Comparison of ENCODE assay signal across 21 cellular contexts in the genomic region with DNA sequence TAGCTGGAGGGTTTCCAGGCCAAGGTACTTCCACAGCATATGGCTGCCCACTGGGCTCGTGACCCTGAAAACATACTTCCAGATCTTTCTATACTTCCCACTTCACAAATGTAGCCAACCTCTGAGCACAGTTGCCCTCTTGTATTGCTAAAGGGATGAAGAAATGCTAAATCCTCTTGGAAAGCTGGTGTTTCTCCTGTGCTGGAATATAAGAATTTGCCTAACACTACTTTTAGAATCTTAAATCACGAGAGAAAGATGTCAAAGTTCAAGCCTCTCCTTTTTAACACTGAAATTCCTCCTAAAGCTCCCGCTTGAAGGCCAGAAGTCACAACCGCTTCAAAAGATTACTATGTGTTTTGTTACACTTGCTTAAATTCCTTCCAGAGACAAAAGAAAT. TPM values are rescaled to one million over a fixed set of nuclear protein-coding genes. Genes with fewer than 3 reads are reported as not detected.
DNase-seq lines count a peak whose midpoint lies in the region; ATAC-seq and TF ChIP-seq lines count a peak whose summit lies in the region.
"Had no signal": no experiment of that assay in that cellular context is flagged by ENCODE, and none has a peak within 500 bp of the region (broad histone marks: within the 10 kb centered on the region; RNA-seq: fewer than 3 reads in every experiment).

No MANE protein-coding gene starts in this region.

- POLR2A ChIA-PET in MCF 10A (lab: Yijun Ruan, JAX): interaction anchor here (1.5 to 2.1 kb wide), 2 partner anchors 10 to 19 kb away, joined by 5 to 8 read pairs; no protein-coding TSS in a partner anchor

- BruUV-seq in MCF 10A (replicated peaks; lab: Mats Ljungman, UMichigan) (no TSS peak), mammary epithelial cell (replicated peaks; lab: Mats Ljungman, UMichigan) (no TSS peak)

- H2AFZ ChIP-seq in mammary epithelial cell (ENCODE audit: low read depth, low read length): no peak overlapping the region

- TF ChIP-seq CTCF in MCF 10A (IDR thresholded peaks at IDR 0.05; ENCODE audit: unreplicated experiment) (no peak), mammary epithelial cell (conservative IDR thresholded peaks at IDR 0.05 in 1 of 2, IDR thresholded peaks at IDR 0.05 in 1 of 2; ENCODE audit: extremely low read depth in 1 of 2, insufficient read depth in 1 of 2, low read depth in 1 of 2, low read length in 2 of 2) (no peak), breast epithelium (IDR thresholded peaks at IDR 0.05) (no peak), nephron (IDR thresholded peaks at IDR 0.05; ENCODE audit: unreplicated experiment in 3 of 3) (no peak)

- H3K27ac Mint-ChIP-seq in MCF 10A (ENCODE audit: low read depth, unreplicated experiment): peak overlapping the region; percentile 9
- peak overlapping the region; percentile 72 to 82 (median 81) for H3K27ac Mint-ChIP-seq in nephron
- H3K27ac Mint-ChIP-seq in stimulated activated memory B cell treated with anti-CD40 and anti-IgM and Interleukin-4, amounts not matched to agents 10 μg/mL and 1 μg/mL and 100 μg/mL, for 72 hours: peak overlapping the region; percentile 43
- H3K27ac Mint-ChIP-seq in activated T-cell treated with anti-CD3 and anti-CD28 coated beads, Interleukin-2, amount 50 U/mL, for 72 hours: no peak overlapping the region

- ATAC-seq in stimulated activated memory B cell treated with anti-CD40 and anti-IgM and Interleukin-4, amounts not matched to agents 10 μg/mL and 1 μg/mL and 100 μg/mL, for 72 hours: no peak
- no peak for ATAC-seq in activated T-cell treated with anti-CD3 and anti-CD28 coated beads, Interleukin-2, amount 50 U/mL, for 72 hours (replicated peaks in 1 of 2)
- ATAC-seq: HepG2, Panc1 had no signal

- no peaks in the 10 kb centered on the region for H3K27me3 Mint-ChIP-seq in MCF 10A (ENCODE audit: insufficient read depth, unreplicated experiment)
- no peaks in the 10 kb centered on the region for H3K27me3 Mint-ChIP-seq in nephron (ENCODE audit: low read depth)
- H3K27me3 Mint-ChIP-seq in stimulated activated memory B cell treated with anti-CD40 and anti-IgM and Interleukin-4, amounts not matched to agents 10 μg/mL and 1 μg/mL and 100 μg/mL, for 72 hours: no peaks in the 10 kb centered on the region
- H3K27me3 Mint-ChIP-seq in activated T-cell treated with anti-CD3 and anti-CD28 coated beads, Interleukin-2, amount 50 U/mL, for 72 hours (ENCODE audit: low read depth): no peaks in the 10 kb centered on the region

- H3K27me3 ChIP-seq in mammary epithelial cell (ENCODE audit: insufficient read depth, low read length): no peaks in the 10 kb centered on the region
- H3K27me3 ChIP-seq in breast epithelium: no peaks in the 10 kb centered on the region

- peaks cover 79% of the 10 kb centered on the region for H3K79me2 ChIP-seq in mammary epithelial cell (ENCODE audit: insufficient read depth, low read length)

- no peak overlapping the region for H3K4me3 Mint-ChIP-seq in MCF 10A (ENCODE audit: unreplicated experiment)
- H3K4me3 Mint-ChIP-seq in nephron: no peak overlapping the region
- no peak overlapping the region for H3K4me3 Mint-ChIP-seq in stimulated activated memory B cell treated with anti-CD40 and anti-IgM and Interleukin-4, amounts not matched to agents 10 μg/mL and 1 μg/mL and 100 μg/mL, for 72 hours
- no peak overlapping the region for H3K4me3 Mint-ChIP-seq in activated T-cell treated with anti-CD3 and anti-CD28 coated beads, Interleukin-2, amount 50 U/mL, for 72 hours

- no peak overlapping the region for H3K9ac ChIP-seq in mammary epithelial cell (ENCODE audit: insufficient read depth, low read length)

- peaks cover 15% of the 10 kb centered on the region for H3K4me1 Mint-ChIP-seq in MCF 10A (ENCODE audit: insufficient read depth, unreplicated experiment)
- peaks cover 84% of the 10 kb centered on the region for H3K4me1 Mint-ChIP-seq in nephron
- H3K4me1 Mint-ChIP-seq in stimulated activated memory B cell treated with anti-CD40 and anti-IgM and Interleukin-4, amounts not matched to agents 10 μg/mL and 1 μg/mL and 100 μg/mL, for 72 hours: peaks cover 53% of the 10 kb centered on the region
- H3K4me1 Mint-ChIP-seq in activated T-cell treated with anti-CD3 and anti-CD28 coated beads, Interleukin-2, amount 50 U/mL, for 72 hours (ENCODE audit: low read depth): peaks cover 95% of the 10 kb centered on the region

- TF ChIP-seq POLR2A in breast epithelium (IDR thresholded peaks at IDR 0.05): no peak

- CTCF ChIA-PET in MCF 10A (lab: Yijun Ruan, JAX) (no interaction called here), mammary epithelial cell (lab: Charles Lee; ENCODE audit: low non-redundant PET) (no interaction called here)

- H3K4me3 ChIP-seq in mammary epithelial cell (replicated peaks in 1 of 3; ENCODE audit: insufficient read depth in 1 of 3, low read depth in 2 of 3, low read length in 3 of 3) (no peak overlapping the region), breast epithelium (no peak overlapping the region)

- H3K27ac ChIP-seq in mammary epithelial cell (ENCODE audit: insufficient read depth, low read depth, low read length): no peak overlapping the region
- H3K27ac ChIP-seq in breast epithelium: peak overlapping the region; percentile 15 to 50
- H3K27ac ChIP-seq: C4-2B, HL-60 had no signal

- H3K36me3 Mint-ChIP-seq in MCF 10A (ENCODE audit: insufficient read depth, unreplicated experiment) (no peaks in the 10 kb centered on the region), nephron (ENCODE audit: low read depth) (peaks cover 32% of the 10 kb centered on the region)
- peaks cover 52% of the 10 kb centered on the region for H3K36me3 Mint-ChIP-seq in stimulated activated memory B cell treated with anti-CD40 and anti-IgM and Interleukin-4, amounts not matched to agents 10 μg/mL and 1 μg/mL and 100 μg/mL, for 72 hours
- peaks cover 3 to 30% of the 10 kb centered on the region in 2 donors for H3K36me3 Mint-ChIP-seq in activated T-cell treated with anti-CD3 and anti-CD28 coated beads, Interleukin-2, amount 50 U/mL, for 72 hours (ENCODE audit: insufficient read depth in 2 of 2)

- no peak overlapping the region for H3K4me2 ChIP-seq in mammary epithelial cell (ENCODE audit: insufficient read depth, low read depth, low read length)

- H3K9me3 Mint-ChIP-seq in MCF 10A (ENCODE audit: unreplicated experiment): no peaks in the 10 kb centered on the region
- no peaks in the 10 kb centered on the region for H3K9me3 Mint-ChIP-seq in nephron
- no peaks in the 10 kb centered on the region for H3K9me3 Mint-ChIP-seq in stimulated activated memory B cell treated with anti-CD40 and anti-IgM and Interleukin-4, amounts not matched to agents 10 μg/mL and 1 μg/mL and 100 μg/mL, for 72 hours
- no peaks in the 10 kb centered on the region for H3K9me3 Mint-ChIP-seq in activated T-cell treated with anti-CD3 and anti-CD28 coated beads, Interleukin-2, amount 50 U/mL, for 72 hours

- in situ Hi-C loops in mammary epithelial cell (cut with MboI; ENCODE audit: low sequenced_read_pairs in 2 of 2): no loop called here

- DNase-seq in MCF 10A (ENCODE audit: unreplicated experiment): no peak
- DNase-seq in mammary epithelial cell: no peak
- DNase-seq in breast epithelium (ENCODE audit: low spot score in 2 of 2): no peak
- no peak for DNase-seq in NCI-H1436 treated with DMSO at 0.1 percent for 48 hours (lab: John Stamatoyannopoulos, UW)
- no peak for DNase-seq in activated T-cell treated with anti-CD3 and anti-CD28 coated beads, Interleukin-2, amount 50 U/mL, for 72 hours
- DNase-seq in T-helper 2 cell: no peak
- DNase-seq: DMS79, KG1, NCI-H1092 treated with DMSO at 0.1 percent for 48 hours, NCI-H146, NCI-H2029, NCI-H226, NCI-H524, NCI-H82, SIG-M5 had no signal

- dilution Hi-C loops in mammary epithelial cell (cut with HindIII; ENCODE audit: low sequenced_read_pairs): no loop called here

- 98% methylated on average over 4 of the region's 4 CpGs for WGBS in mammary epithelial cell (ENCODE audit: low coverage, missing lambda C conversion rate)

- no peaks in the 10 kb centered on the region for H4K20me1 ChIP-seq in mammary epithelial cell (ENCODE audit: insufficient read depth, low read length)

- no peaks in the 10 kb centered on the region for H3K36me3 ChIP-seq in mammary epithelial cell (ENCODE audit: insufficient read depth, low read length)
- no peaks in the 10 kb centered on the region for H3K36me3 ChIP-seq in breast epithelium

- intact Hi-C loops in MCF 10A (cut with micrococcal nuclease): no loop called here
- intact Hi-C loops in mammary epithelial cell (cut with micrococcal nuclease): no loop called here
- intact Hi-C loops in breast epithelium (cut with DNase I; ENCODE audit: low total_unique reads): no loop called here

- peaks cover 50% of the 10 kb centered on the region for H3K4me1 ChIP-seq in mammary epithelial cell (ENCODE audit: insufficient read depth, low read length)
- H3K4me1 ChIP-seq in breast epithelium: peaks cover 10 to 31% of the 10 kb centered on the region in 2 donors

- no peaks in the 10 kb centered on the region for H3K9me3 ChIP-seq in mammary epithelial cell (replicated peaks; ENCODE audit: insufficient read depth, low read length)
- no peaks in the 10 kb centered on the region for H3K9me3 ChIP-seq in breast epithelium

RNA-seq across cellular contexts. Expression of a gene that starts 21.9 kb away (rescaled TPM):
- total RNA-seq in MCF 10A (2022) (5.3 and 8.6 TPM in 2 replicates), mammary epithelial cell (10 to 100 TPM in 1 of 2 donors, 1 to 10 TPM in 1; 9.5 to 14.2 TPM), breast epithelium (10 to 100 TPM; 45.6 to 82.8 (median 68.2) TPM)
- 7.5 TPM for polyA plus RNA-seq in mammary epithelial cell
- 15.6 TPM for polyA minus RNA-seq in mammary epithelial cell
- total RNA-seq in activated T-cell treated with anti-CD3 and anti-CD28 coated beads, Interleukin-2, amount 50 U/mL, for 72 hours: 10 to 100 TPM; 30.5 to 34.6 TPM
